ENCODE assay signal across 18 cellular contexts in the genomic region with DNA sequence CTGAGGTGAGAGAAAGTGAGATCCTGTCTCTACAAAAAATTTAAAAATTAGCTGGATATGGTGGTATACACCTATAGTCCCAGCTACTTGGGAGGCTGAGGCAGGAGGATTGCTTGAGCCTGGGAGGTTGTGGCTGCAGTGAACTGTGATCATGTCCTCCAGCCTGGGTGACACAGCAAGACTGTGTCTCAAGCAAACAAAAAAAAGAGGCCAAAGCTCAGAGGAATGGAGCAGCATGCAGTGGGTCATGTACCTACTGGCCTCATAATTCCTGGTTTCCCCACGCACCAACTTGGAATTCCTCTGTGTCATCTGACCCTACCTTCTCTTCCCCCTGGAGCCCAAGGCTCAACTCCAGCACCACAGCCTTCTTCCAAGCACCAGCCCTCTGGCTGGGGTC. TPM values are rescaled to one million over a fixed set of nuclear protein-coding genes. Genes with fewer than 3 reads are reported as not detected.
DNase-seq lines count a peak whose midpoint lies in the region; ATAC-seq and TF ChIP-seq lines count a peak whose summit lies in the region.
"Had no signal": no experiment of that assay in that cellular context is flagged by ENCODE, and none has a peak within 500 bp of the region (broad histone marks: within the 10 kb centered on the region; RNA-seq: fewer than 3 reads in every experiment).

No MANE protein-coding gene starts in this region.

- TF ChIP-seq CTCF in RWPE2 (IDR thresholded peaks at IDR 0.05; ENCODE audit: poor library complexity, severe bottlenecking) (no peak), parathyroid adenoma (IDR thresholded peaks at IDR 0.05) (no peak), thoracic aorta (IDR thresholded peaks at IDR 0.05) (no peak), uterus (IDR thresholded peaks at IDR 0.05) (no peak), breast epithelium (IDR thresholded peaks at IDR 0.05) (no peak)

- H3K27ac ChIP-seq in RWPE2 (ENCODE audit: poor library complexity, severe bottlenecking) (no peak overlapping the region), parathyroid adenoma (no peak overlapping the region), thoracic aorta (no peak overlapping the region), uterus (no peak overlapping the region), breast epithelium (no peak overlapping the region)

- H3K4me1 ChIP-seq in RWPE2 (ENCODE audit: insufficient read depth, poor library complexity, severe bottlenecking) = no peaks in the 10 kb centered on the region
- peaks cover 19% of the 10 kb centered on the region for H3K4me1 ChIP-seq in parathyroid adenoma
- peaks cover 0 to 13% of the 10 kb centered on the region in 2 donors for H3K4me1 ChIP-seq in thoracic aorta (ENCODE audit: control insufficient read depth in 1 of 2, low read depth in 2 of 2)
- H3K4me1 ChIP-seq in uterus = no peaks in the 10 kb centered on the region
- no peaks in the 10 kb centered on the region for H3K4me1 ChIP-seq in breast epithelium

- no peak for TF ChIP-seq POLR2A in uterus (IDR thresholded peaks at IDR 0.05)
- TF ChIP-seq POLR2A in breast epithelium (IDR thresholded peaks at IDR 0.05) = no peak

- peak; percentile 22; the same call in 1 of the 3 replicates for ATAC-seq in RWPE2 (ENCODE audit: low read depth)
- ATAC-seq in left colon = peak; percentile 56
- ATAC-seq in thoracic aorta (ENCODE audit: insufficient number of reproducible peaks, low FRiP score, low read depth) = peak; percentile 18
- ATAC-seq in HG03571 (IDR thresholded peaks at IDR 0.05; ENCODE audit: unreplicated experiment) = no peak

- H3K79me2 ChIP-seq in parathyroid adenoma = no peaks in the 10 kb centered on the region

- H3K9ac ChIP-seq in parathyroid adenoma = no peak overlapping the region

- H3K27me3 ChIP-seq in RWPE2 (ENCODE audit: insufficient read depth, poor library complexity, severe bottlenecking) (no peaks in the 10 kb centered on the region), parathyroid adenoma (ENCODE audit: control insufficient read depth, insufficient read depth, low read length) (no peaks in the 10 kb centered on the region), thoracic aorta (replicated peaks; ENCODE audit: insufficient read depth) (no peaks in the 10 kb centered on the region), uterus (no peaks in the 10 kb centered on the region), breast epithelium (no peaks in the 10 kb centered on the region)

- H3K4me3 ChIP-seq in RWPE2 (ENCODE audit: severe bottlenecking) (no peak overlapping the region), parathyroid adenoma (ENCODE audit: low read depth, low read length) (no peak overlapping the region), thoracic aorta (no peak overlapping the region), uterus (no peak overlapping the region), breast epithelium (no peak overlapping the region)

- H3K36me3 ChIP-seq in RWPE2 (ENCODE audit: low read depth) (no peaks in the 10 kb centered on the region), parathyroid adenoma (ENCODE audit: control insufficient read depth, insufficient read depth, low read length) (no peaks in the 10 kb centered on the region), thoracic aorta (no peaks in the 10 kb centered on the region), uterus (no peaks in the 10 kb centered on the region), breast epithelium (no peaks in the 10 kb centered on the region)

- intact Hi-C loops in left colon (cut with DNase I, micrococcal nuclease) (no loop called here), uterus (cut with DNase I; ENCODE audit: low total_unique reads) (no loop called here), breast epithelium (cut with DNase I; ENCODE audit: low total_unique reads) (no loop called here)

- no peaks in the 10 kb centered on the region for H3K9me3 ChIP-seq in RWPE2 (ENCODE audit: severe bottlenecking)
- no peaks in the 10 kb centered on the region for H3K9me3 ChIP-seq in parathyroid adenoma (ENCODE audit: control insufficient read depth, low read length)
- no peaks in the 10 kb centered on the region for H3K9me3 ChIP-seq in thoracic aorta
- no peaks in the 10 kb centered on the region for H3K9me3 ChIP-seq in uterus
- H3K9me3 ChIP-seq in breast epithelium = no peaks in the 10 kb centered on the region

- no peak overlapping the region for H3K4me2 ChIP-seq in parathyroid adenoma (ENCODE audit: low read length)

- DNase-seq in RWPE2 (ENCODE audit: low spot score) (no peak), left colon (no peak), thoracic aorta (ENCODE audit: low spot score) (no peak), uterus (no peak), breast epithelium (ENCODE audit: low spot score in 2 of 2) (no peak)
- DNase-seq: C1 segment of cervical spinal cord; Calu3; CD4-positive, alpha-beta memory T cell; COR-L47; DMS53; DMS79 treated with DMSO at 0.1 percent for 48 hours; GF-D8; GOT3; H7; HCEC 1CT had no signal

- peak overlapping the region; percentile 30 for H2AFZ ChIP-seq in parathyroid adenoma

RNA-seq across cellular contexts. Expression of gene PLEKHG1, which starts 15.1 kb away (rescaled TPM):
- total RNA-seq in left colon = 10 to 100 TPM; 29.3 to 30.9 TPM
- total RNA-seq in thoracic aorta = 10 to 100 TPM in 1 of 2 donors, 1 to 10 TPM in 1; 8.4 to 29.3 TPM
- total RNA-seq in uterus = 10 to 100 TPM in 3 of 4 donors, 1 to 10 TPM in 1; 7.2 to 50.3 (median 33.0) TPM
- 10 to 100 TPM; 26.4 to 77.0 (median 40.2) TPM for total RNA-seq in breast epithelium
- total RNA-seq: G401 had no signal
